Comparison of ENCODE assay signal across 11 cellular contexts in the genomic region with DNA sequence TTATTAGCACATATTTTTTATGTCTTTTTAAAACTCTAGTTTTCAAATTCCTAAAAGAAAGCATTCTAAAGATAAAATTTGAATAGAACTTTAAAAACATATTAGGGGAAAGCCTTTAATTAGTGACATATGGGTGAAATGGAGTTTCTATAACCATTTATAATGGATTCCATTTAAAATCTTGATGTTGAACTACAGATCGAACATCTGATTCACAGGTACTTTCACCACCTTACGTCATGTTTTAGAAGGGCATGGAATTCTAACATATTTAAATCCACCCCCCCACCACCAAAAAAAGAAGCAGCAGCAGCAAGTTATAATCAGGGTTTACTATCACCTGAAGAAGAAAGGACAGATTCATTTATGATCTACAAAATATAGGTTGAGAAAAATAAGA.
"Had no signal": no experiment of that assay in that cellular context is flagged by ENCODE, and none has a peak within 500 bp of the region (broad histone marks: within the 10 kb centered on the region; RNA-seq: fewer than 3 reads in every experiment).

No MANE protein-coding gene starts in this region.

- H3K4me1 ChIP-seq: HAP-1 had no signal

- H2AFZ ChIP-seq: GM23248, GM23338 had no signal

- H3K9me3 ChIP-seq: HAP-1 had no signal

- H3K27ac ChIP-seq: GM23248 had no signal

- H3K36me3 ChIP-seq: HAP-1 had no signal

- H3K4me2 ChIP-seq: GM23338 had no signal

- DNase-seq: GM23248, GOT3, H7, H9, HCEC 1CT, HFFc6 had no signal

- FAIRE-seq: H1, H54 had no signal

- ATAC-seq: GM23338, HCT116 had no signal

- H3K9ac ChIP-seq: GM23248 had no signal

- H3K4me3 ChIP-seq: GM23248, GM23338, HAP-1 had no signal
